20 cellular contexts compared by ENCODE assay signal in genomic region chr13:49975826-49976225, GRCh38.
"Had no signal": no experiment of that assay in that cellular context is flagged by ENCODE, and none has a peak within 500 bp of the region (broad histone marks: within the 10 kb centered on the region; RNA-seq: fewer than 3 reads in every experiment).

No MANE protein-coding gene starts in this region.

- DNase-seq: activated CD4-positive, alpha-beta T cell treated with anti-CD3 and anti-CD28 coated beads for 4 hours; activated CD8-positive, alpha-beta memory T cell treated with anti-CD3 and anti-CD28 coated beads, Interleukin-2, amount 50 U/mL, for 4 hours; activated CD8-positive, alpha-beta T cell treated with anti-CD3 and anti-CD28 coated beads for 36 hours; activated gamma-delta T cell treated with Interleukin-2 at 50 U/mL for 16 hours; activated naive CD4-positive, alpha-beta T cell treated with anti-CD3 and anti-CD28 coated beads, Interleukin-2, amount 10 ng/mL, durations not matched to agents 7 days and 5 days; activated naive CD8-positive, alpha-beta T cell treated with anti-CD3 and anti-CD28 coated beads for 36 hours; activated T-cell treated with anti-CD3 and anti-CD28 coated beads, Interleukin-2, amount 50 U/mL, for 72 hours; adrenal gland; aorta; central memory CD4-positive, alpha-beta T cell; Karpas-422; NCI-H1105; NCI-H1436; NCI-H1694 treated with DMSO at 0.1 percent for 48 hours; NCI-H345; NCI-H510A; NCI-H82; T-helper 1 cell had no signal

- H3K9me3 ChIP-seq: adrenal gland had no signal

- H3K4me3 ChIP-seq: adrenal gland had no signal

- H3K27me3 ChIP-seq: adrenal gland had no signal

- FAIRE-seq: bronchial epithelial cell, RCC 7860 had no signal

- H3K27ac ChIP-seq: adrenal gland had no signal

- H3K36me3 ChIP-seq: adrenal gland had no signal

- H3K4me1 ChIP-seq: adrenal gland had no signal
